ENCODE assay signal across 12 cellular contexts in genomic region chr4:5084911-5085475, GRCh38. TPM values are rescaled to one million over a fixed set of nuclear protein-coding genes. Genes with fewer than 3 reads are reported as not detected.
"Had no signal": no experiment of that assay in that cellular context is flagged by ENCODE, and none has a peak within 500 bp of the region (broad histone marks: within the 10 kb centered on the region; RNA-seq: fewer than 3 reads in every experiment).

No MANE protein-coding gene starts in this region.

- H3K4me1 ChIP-seq: stomach had no signal

- ATAC-seq: effector memory CD8-positive, alpha-beta T cell; left lobe of liver had no signal

- H3K4me3 ChIP-seq: stomach had no signal

- H3K27ac ChIP-seq: stomach had no signal

- H3K36me3 ChIP-seq: stomach had no signal

- DNase-seq: activated CD4-positive, alpha-beta memory T cell treated with anti-CD3 and anti-CD28 coated beads for 36 hours; activated gamma-delta T cell; activated naive CD8-positive, alpha-beta T cell treated with anti-CD3 and anti-CD28 coated beads for 36 hours; activated T-cell treated with anti-CD3 and anti-CD28 coated beads, Interleukin-2, amount 50 U/mL, for 48 hours; anterior cingulate cortex; effector memory CD8-positive, alpha-beta T cell; immature natural killer cell; stimulated activated CD4-positive, alpha-beta T cell treated with anti-CD3 and anti-CD28 coated beads, Interleukin-15, amount 100 ng/mL, for 24 hours; stimulated activated CD4-positive, alpha-beta T cell treated with anti-CD3 and anti-CD28 coated beads, Interleukin-4, amount 100 ng/mL, for 24 hours; stomach; T-helper 9 cell had no signal

- H3K27me3 ChIP-seq: stomach had no signal

RNA-seq across cellular contexts. Expression of gene STK32B, which starts 33.7 kb away (rescaled TPM):
- total RNA-seq: activated CD4-positive, alpha-beta memory T cell treated with anti-CD3 and anti-CD28 coated beads for 36 hours; activated naive CD8-positive, alpha-beta T cell treated with anti-CD3 and anti-CD28 coated beads for 36 hours had no signal
- polyA plus RNA-seq: immature natural killer cell had no signal
